ENCODE assay signal across 26 cellular contexts in genomic region chr17:53909802-53910201, GRCh38.
"Had no signal": no experiment of that assay in that cellular context is flagged by ENCODE, and none has a peak within 500 bp of the region (broad histone marks: within the 10 kb centered on the region; RNA-seq: fewer than 3 reads in every experiment).

No MANE protein-coding gene starts in this region.

- ATAC-seq: effector memory CD8-positive, alpha-beta T cell; esophagus mucosa; gastrocnemius medialis; heart right ventricle; left cardiac atrium; left lung; left ventricle myocardium superior; lower lobe of right lung; mucosa of descending colon; naive thymus-derived CD8-positive, alpha-beta T cell had no signal

- H3K27ac Mint-ChIP-seq: dendritic cell treated with granulocyte-macrophage colony-stimulating factor and Interleukin-4, amounts not matched to agents 40 ng/mL and 50 ng/mL, for 4 days; effector memory CD8-positive, alpha-beta T cell; endodermal cell; immature natural killer cell; mesothelial cell of epicardium; naive B cell; naive thymus-derived CD8-positive, alpha-beta T cell had no signal

- H3K27me3 Mint-ChIP-seq: dendritic cell treated with granulocyte-macrophage colony-stimulating factor and Interleukin-4, amounts not matched to agents 40 ng/mL and 50 ng/mL, for 4 days; effector memory CD8-positive, alpha-beta T cell; naive B cell; naive thymus-derived CD8-positive, alpha-beta T cell had no signal

- H3K4me3 Mint-ChIP-seq: dendritic cell treated with granulocyte-macrophage colony-stimulating factor and Interleukin-4, amounts not matched to agents 40 ng/mL and 50 ng/mL, for 4 days; effector memory CD8-positive, alpha-beta T cell; endodermal cell; immature natural killer cell; mesothelial cell of epicardium; naive B cell; naive thymus-derived CD8-positive, alpha-beta T cell had no signal

- H3K36me3 Mint-ChIP-seq: immature natural killer cell; mesothelial cell of epicardium; naive B cell; naive thymus-derived CD8-positive, alpha-beta T cell had no signal

- DNase-seq: colonic mucosa; cortex of kidney; effector CD8-positive, alpha-beta T cell; effector memory CD8-positive, alpha-beta T cell; endodermal cell; erythroblast; esophagus squamous epithelium; foreskin fibroblast; gastrocnemius medialis; glutamatergic neuron; head of caudate nucleus; heart right ventricle; hippocampal formation; immature natural killer cell; islet precursor cell; left cardiac atrium; left lung; left ventricle myocardium superior; lower lobe of right lung; mesenchymal stem cell; mucosa of descending colon; naive B cell; naive thymus-derived CD8-positive, alpha-beta T cell had no signal

- H3K4me1 Mint-ChIP-seq: immature natural killer cell; mesothelial cell of epicardium; naive B cell; naive thymus-derived CD8-positive, alpha-beta T cell had no signal
